Comparison of ENCODE assay signal across 20 cellular contexts in genomic region chr2:147607379-147607778, GRCh38.
"Had no signal": no experiment of that assay in that cellular context is flagged by ENCODE, and none has a peak within 500 bp of the region (broad histone marks: within the 10 kb centered on the region; RNA-seq: fewer than 3 reads in every experiment).

No MANE protein-coding gene starts in this region.

- H3K27me3 Mint-ChIP-seq: activated B cell treated with CpG ODN at 0.5 μM for 24 hours; activated CD8-positive, alpha-beta T cell treated with anti-CD3 and anti-CD28 coated beads for 36 hours; activated T-cell treated with anti-CD3 and anti-CD28 coated beads, Interleukin-2, amount 50 U/mL, for 24 hours; T-helper 17 cell had no signal

- H3K9me3 Mint-ChIP-seq: activated CD8-positive, alpha-beta T cell treated with anti-CD3 and anti-CD28 coated beads for 36 hours had no signal

- DNase-seq: activated B cell treated with CpG ODN at 0.5 μM for 24 hours; activated CD4-positive, alpha-beta T cell treated with anti-CD3 and anti-CD28 coated beads for 4 hours; activated CD8-positive, alpha-beta memory T cell treated with anti-CD3 and anti-CD28 coated beads, Interleukin-2, amount 50 U/mL, for 4 hours; activated CD8-positive, alpha-beta T cell treated with anti-CD3 and anti-CD28 coated beads for 36 hours; activated gamma-delta T cell treated with Interleukin-2 at 50 U/mL for 16 hours; activated naive CD4-positive, alpha-beta T cell treated with anti-CD3 and anti-CD28 coated beads, Interleukin-2, amount 50 U/mL, for 16 hours; activated T-cell treated with anti-CD3 and anti-CD28 coated beads, Interleukin-2, amount 50 U/mL, for 24 hours; amygdala; brain microvascular endothelial cell; MG63; MV-4-11; NCI-H1092 treated with DMSO at 0.1 percent for 48 hours; NCI-H1436 treated with DMSO at 0.1 percent for 48 hours; NCI-H187; NCI-H2171; NCI-H526; NCI-H82; SIG-M5; T-helper 17 cell; T-helper 9 cell had no signal

- ATAC-seq: activated CD8-positive, alpha-beta T cell treated with anti-CD3 and anti-CD28 coated beads for 36 hours; T-helper 17 cell had no signal

- H3K4me1 Mint-ChIP-seq: activated B cell treated with CpG ODN at 0.5 μM for 24 hours, T-helper 17 cell had no signal

- H3K4me3 Mint-ChIP-seq: activated B cell treated with CpG ODN at 0.5 μM for 24 hours; activated CD8-positive, alpha-beta T cell treated with anti-CD3 and anti-CD28 coated beads for 36 hours; activated T-cell treated with anti-CD3 and anti-CD28 coated beads, Interleukin-2, amount 50 U/mL, for 24 hours; T-helper 17 cell had no signal
